9 cellular contexts compared by ENCODE assay signal in genomic region chr17:38873646-38874380, GRCh38. TPM values are rescaled to one million over a fixed set of nuclear protein-coding genes. Genes with fewer than 3 reads are reported as not detected.
DNase-seq lines count a peak whose midpoint lies in the region; ATAC-seq and TF ChIP-seq lines count a peak whose summit lies in the region.
"Had no signal": no experiment of that assay in that cellular context is flagged by ENCODE, and none has a peak within 500 bp of the region (broad histone marks: within the 10 kb centered on the region; RNA-seq: fewer than 3 reads in every experiment).

No MANE protein-coding gene starts in this region.

- TF ChIP-seq CTCF in PC-3 (conservative IDR thresholded peaks at IDR 0.05; ENCODE audit: low read depth, low read length) (no peak), fibroblast of the aortic adventitia (IDR thresholded peaks at IDR 0.05; ENCODE audit: insufficient read depth, low read length) (no peak), gastrocnemius medialis (IDR thresholded peaks at IDR 0.05 in 4 of 5, conservative IDR thresholded peaks at IDR 0.05 in 1 of 5) (no peak)

- H3K27me3 Mint-ChIP-seq in CD8-positive, alpha-beta memory T cell, result peaks cover 0 to 8% of the 10 kb centered on the region in 2 donors

- H3F3A ChIP-seq in PC-3 (ENCODE audit: low read length, unreplicated experiment), result no peaks in the 10 kb centered on the region

- CTCF ChIA-PET in CD8-positive, alpha-beta memory T cell (lab: Charles Lee), result interaction anchor here (0.7 to 7.0 kb wide), 8 partner anchors 11 to 301 kb away, joined by 3 to 73 read pairs (median 4); partner anchors contain the start of genes LASP1NB and RPL23
- CTCF ChIA-PET in PC-3 (lab: Charles Lee), result no interaction called here

- POLR2A ChIA-PET in CD8-positive, alpha-beta memory T cell (lab: Charles Lee), result interaction anchor here (0.8 to 1.9 kb wide), 4 partner anchors 16 to 121 kb away, joined by 3 to 6 read pairs (median 4); partner anchors contain the start of genes PSMB3 and RPL23
- POLR2A ChIA-PET in PC-3 (lab: Charles Lee; ENCODE audit: unreplicated experiment), result no interaction called here

- peak overlapping the region; percentile 19; the same call in 1 of the 2 replicates for H3K4me2 ChIP-seq in PC-3 (ENCODE audit: low read length)

- H3K27me3 ChIP-seq in CD8-positive, alpha-beta memory T cell (ENCODE audit: insufficient read depth, low read length, poor library complexity, severe bottlenecking), result no peaks in the 10 kb centered on the region
- no peaks in the 10 kb centered on the region for H3K27me3 ChIP-seq in PC-3 (ENCODE audit: low read length)
- H3K27me3 ChIP-seq in gastrocnemius medialis, result no peaks in the 10 kb centered on the region

- H3K4me1 Mint-ChIP-seq in CD8-positive, alpha-beta memory T cell, result peaks cover 73 to 78% (median 78%) of the 10 kb centered on the region in 3 donors

- ATAC-seq in PC-3, result no peak
- ATAC-seq in gastrocnemius medialis, result no peak
- ATAC-seq in GM18498 (IDR thresholded peaks at IDR 0.05; ENCODE audit: unreplicated experiment), result no peak
- ATAC-seq in HG02623 (IDR thresholded peaks at IDR 0.05; ENCODE audit: unreplicated experiment), result no peak

- no peak overlapping the region for H3K4me3 ChIP-seq in CD8-positive, alpha-beta memory T cell (ENCODE audit: low read length)
- H3K4me3 ChIP-seq in PC-3 (ENCODE audit: low read length) (no peak overlapping the region), fibroblast of the aortic adventitia (ENCODE audit: low read depth, low read length) (peak overlapping the region; percentile 31), gastrocnemius medialis (peak overlapping the region in 1 of 4 donors; percentile 16)

- H3K79me2 ChIP-seq in PC-3 (ENCODE audit: low read length), result peaks cover 70% of the 10 kb centered on the region

- H3K36me3 Mint-ChIP-seq in CD8-positive, alpha-beta memory T cell, result peaks cover 0 to 45% (median 1%) of the 10 kb centered on the region in 3 donors

- peak overlapping the region; percentile 64 to 99 (median 92) for H3K27ac Mint-ChIP-seq in CD8-positive, alpha-beta memory T cell

- H3K4me1 ChIP-seq in CD8-positive, alpha-beta memory T cell (ENCODE audit: insufficient read depth, low read length), result peaks cover 72% of the 10 kb centered on the region
- H3K4me1 ChIP-seq in PC-3 (ENCODE audit: insufficient read depth, low read length) (peaks cover 29% of the 10 kb centered on the region), gastrocnemius medialis (peaks cover 22 to 38% of the 10 kb centered on the region in 2 donors)

- H3K36me3 ChIP-seq in CD8-positive, alpha-beta memory T cell (ENCODE audit: insufficient read depth, low read length), result peaks cover 25% of the 10 kb centered on the region
- no peaks in the 10 kb centered on the region; the same call in 1 of the 2 replicates for H3K36me3 ChIP-seq in PC-3 (ENCODE audit: low read depth, low read length)
- no peaks in the 10 kb centered on the region for H3K36me3 ChIP-seq in gastrocnemius medialis

- no peak overlapping the region for H3K27ac ChIP-seq in CD8-positive, alpha-beta memory T cell (ENCODE audit: low read depth, low read length)
- H3K27ac ChIP-seq in PC-3 (ENCODE audit: low read length), result no peak overlapping the region
- peak overlapping the region; percentile 26 to 91 (median 72) for H3K27ac ChIP-seq in gastrocnemius medialis
- H3K27ac ChIP-seq: parathyroid adenoma had no signal

- H3K9me3 Mint-ChIP-seq in CD8-positive, alpha-beta memory T cell, result no peaks in the 10 kb centered on the region

- BruUV-seq in PC-3 (replicated peaks; lab: Mats Ljungman, UMichigan), result no TSS peak

- no peaks in the 10 kb centered on the region for H3K9me2 ChIP-seq in PC-3 (replicated peaks; ENCODE audit: low read length)

- H3K4me3 Mint-ChIP-seq in CD8-positive, alpha-beta memory T cell, result peak overlapping the region; percentile 65 to 100 (median 94)

- intact Hi-C loops in PC-3 (cut with micrococcal nuclease) (no loop called here), gastrocnemius medialis (cut with DNase I; ENCODE audit: low total_unique reads) (no loop called here)

- no peaks in the 10 kb centered on the region for H3K9me3 ChIP-seq in CD8-positive, alpha-beta memory T cell (ENCODE audit: low read length)
- H3K9me3 ChIP-seq in PC-3 (ENCODE audit: low read length) (no peaks in the 10 kb centered on the region), gastrocnemius medialis (no peaks in the 10 kb centered on the region)

- no peak for TF ChIP-seq POLR2A in gastrocnemius medialis (IDR thresholded peaks at IDR 0.05)

- no peak overlapping the region for H3K9ac ChIP-seq in PC-3 (ENCODE audit: low read length)
- H3K9ac ChIP-seq: parathyroid adenoma had no signal

- H2AFZ ChIP-seq in PC-3 (ENCODE audit: low read length), result no peak overlapping the region
- H2AFZ ChIP-seq: parathyroid adenoma had no signal

- in situ Hi-C loops in gastrocnemius medialis (cut with MboI; ENCODE audit: low sequenced_read_pairs in 4 of 4), result loop anchor here in 1 of 4 donors (25.0 kb wide), 1 partner anchor 288 kb away; the partner anchor contains the start of genes ARL5C and PLXDC1

- no peak for DNase-seq in CD8-positive, alpha-beta memory T cell
- DNase-seq in PC-3 (no peak), fibroblast of the aortic adventitia (ENCODE audit: low read depth) (no peak), gastrocnemius medialis (no peak), DMS79 treated with DMSO at 0.1 percent for 48 hours (lab: John Stamatoyannopoulos, UW) (no peak), Kasumi-1 (lab: John Stamatoyannopoulos, UW) (no peak)

- peaks cover 15% of the 10 kb centered on the region for H4K20me1 ChIP-seq in PC-3 (ENCODE audit: low read length)

RNA-seq across cellular contexts. Expression of gene LASP1, which starts 4.0 kb away (rescaled TPM):
- 100 to 1,000 TPM; 128 to 135 TPM for total RNA-seq in CD8-positive, alpha-beta memory T cell
- 76.1 TPM for polyA plus RNA-seq in CD8-positive, alpha-beta memory T cell
- total RNA-seq in PC-3 (2014; rRNA removed) (106 and 120 TPM in 2 replicates), fibroblast of the aortic adventitia (ENCODE audit: low replicate concordance) (65.6 and 174 TPM in 2 replicates), gastrocnemius medialis (10 to 100 TPM; 10.7 to 24.1 (median 20.5) TPM)

RNA-seq across cellular contexts. Expression of gene RPL23, which starts 20.3 kb away (rescaled TPM):
- 1,000 to 10,000 TPM; 1,857 to 1,911 TPM for total RNA-seq in CD8-positive, alpha-beta memory T cell
- 1,010 TPM for polyA plus RNA-seq in CD8-positive, alpha-beta memory T cell
- total RNA-seq in PC-3 (2014; rRNA removed) (807 and 1,110 TPM in 2 replicates), fibroblast of the aortic adventitia (ENCODE audit: low replicate concordance) (638 and 2,401 TPM in 2 replicates), gastrocnemius medialis (1,000 to 10,000 TPM in 1 of 4 donors, 100 to 1,000 TPM in 3; 878 to 1,126 (median 955) TPM)

RNA-seq across cellular contexts. Expression of gene CWC25, which starts 48.7 kb away (rescaled TPM):
- total RNA-seq in CD8-positive, alpha-beta memory T cell, result 10 to 100 TPM; 31.3 to 31.7 TPM
- 11.5 TPM for polyA plus RNA-seq in CD8-positive, alpha-beta memory T cell
- 11.8 and 15.0 TPM in 2 replicates for total RNA-seq in PC-3 (2014; rRNA removed)
- total RNA-seq in fibroblast of the aortic adventitia (ENCODE audit: low replicate concordance), result 10.4 and 27.8 TPM in 2 replicates
- total RNA-seq in gastrocnemius medialis, result 10 to 100 TPM in 3 of 4 donors, 1 to 10 TPM in 1; 9.1 to 14.4 (median 12.3) TPM

Comparison
In these comparisons a context has a peak if more than half of its experiments do, and no peak if none do; other contexts are left out.
1. H3K27ac ChIP-seq: peak in gastrocnemius medialis (4 of 4); none in CD8-positive, alpha-beta memory T cell (single experiment) and PC-3 (single experiment).